In genomic region chr1:84089470-84090261, GRCh38 we compare ENCODE assay signal across 1 cellular context.
TF ChIP-seq lines count a peak whose summit lies in the region.

No MANE protein-coding gene starts in this region.

TF ChIP-seq in IMR-90, 13 proteins besides CTCF, POLR2A, EP300 and RAD21 (continued from another document):
- TF ChIP-seq USF2 (IDR thresholded peaks at IDR 0.05; ENCODE audit: low read depth, low read length): no peak
- TF ChIP-seq MAFK (IDR thresholded peaks at IDR 0.05; ENCODE audit: low read depth, low read length): no peak
- TF ChIP-seq, protein P1, sequence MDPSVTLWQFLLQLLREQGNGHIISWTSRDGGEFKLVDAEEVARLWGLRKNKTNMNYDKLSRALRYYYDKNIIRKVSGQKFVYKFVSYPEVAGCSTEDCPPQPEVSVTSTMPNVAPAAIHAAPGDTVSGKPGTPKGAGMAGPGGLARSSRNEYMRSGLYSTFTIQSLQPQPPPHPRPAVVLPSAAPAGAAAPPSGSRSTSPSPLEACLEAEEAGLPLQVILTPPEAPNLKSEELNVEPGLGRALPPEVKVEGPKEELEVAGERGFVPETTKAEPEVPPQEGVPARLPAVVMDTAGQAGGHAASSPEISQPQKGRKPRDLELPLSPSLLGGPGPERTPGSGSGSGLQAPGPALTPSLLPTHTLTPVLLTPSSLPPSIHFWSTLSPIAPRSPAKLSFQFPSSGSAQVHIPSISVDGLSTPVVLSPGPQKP (IDR thresholded peaks at IDR 0.05; ENCODE audit: borderline replicate concordance, low read depth, low read length): no peak
- no peak for TF ChIP-seq CEBPB (IDR thresholded peaks at IDR 0.05; ENCODE audit: low read depth, low read length)
- TF ChIP-seq RCOR1 (IDR thresholded peaks at IDR 0.05; ENCODE audit: insufficient replicate concordance, low read length): no peak
- TF ChIP-seq MXI1 (IDR thresholded peaks at IDR 0.05; ENCODE audit: borderline replicate concordance, low read depth, low read length): no peak
- TF ChIP-seq SMC3 (IDR thresholded peaks at IDR 0.05; ENCODE audit: low read depth, low read length): no peak
- no peak for TF ChIP-seq CHD1 (IDR thresholded peaks at IDR 0.05; ENCODE audit: low read depth, low read length)
- no peak for TF ChIP-seq NFE2L2 (IDR thresholded peaks at IDR 0.05; ENCODE audit: low read depth, low read length)
- no peak for TF ChIP-seq RFX5 (IDR thresholded peaks at IDR 0.05; ENCODE audit: low read depth, low read length)
- TF ChIP-seq BHLHE40 (IDR thresholded peaks at IDR 0.05; ENCODE audit: low read depth, low read length): no peak
